ENCODE assay signal across 8 cellular contexts in the genomic region with DNA sequence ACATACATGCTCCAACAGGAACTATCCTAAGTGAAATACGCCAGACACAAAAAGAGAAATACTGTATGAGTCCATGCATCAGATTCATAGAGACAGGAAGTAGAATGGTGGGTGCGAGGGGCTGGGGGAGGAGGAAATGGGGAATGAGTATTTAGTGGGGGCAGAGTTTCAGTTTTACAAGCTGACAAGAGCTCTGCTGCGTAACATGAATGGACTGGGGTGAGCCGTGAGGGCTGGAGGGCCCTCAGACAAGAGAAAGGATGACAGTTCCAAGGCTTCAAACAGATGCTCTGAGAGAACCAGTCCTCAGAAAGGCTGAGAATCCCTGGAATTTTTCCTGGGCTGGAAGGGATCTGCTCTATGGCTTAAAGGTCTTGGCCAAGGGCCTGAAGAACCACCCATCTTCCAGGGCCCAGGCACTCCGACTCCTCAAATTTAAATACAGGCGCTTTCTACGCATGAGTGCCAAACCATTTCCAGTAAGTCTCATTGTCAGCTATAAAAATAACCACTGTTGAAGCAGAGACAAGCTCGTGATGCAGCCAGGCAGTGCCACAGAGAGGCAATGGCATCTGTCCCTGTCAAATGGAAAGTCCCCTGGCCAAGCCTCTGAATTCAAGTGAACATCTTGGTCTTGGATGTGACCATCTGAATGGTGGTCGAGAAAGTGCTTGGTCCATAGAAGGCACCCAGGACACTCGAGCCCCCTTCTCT. TPM values are rescaled to one million over a fixed set of nuclear protein-coding genes. Genes with fewer than 3 reads are reported as not detected.
A peak's percentile ranks its signal among the peaks of the same experiment; 100 is the strongest.
DNase-seq lines count a peak whose midpoint lies in the region; ATAC-seq and TF ChIP-seq lines count a peak whose summit lies in the region.

No MANE protein-coding gene starts in this region.

- intact Hi-C loops in CD4-positive, alpha-beta T cell (cut with DNase I, micrococcal nuclease): loop anchor here in 1 of 2 experiments (1.0 to 2.0 kb wide), 2 partner anchors 13 to 27 kb away; no protein-coding TSS in a partner anchor
- intact Hi-C loops in tibial artery (cut with DNase I; ENCODE audit: low total_unique reads): no loop called here
- intact Hi-C loops in Caco-2 (cut with micrococcal nuclease; ENCODE audit: unreplicated experiment): no loop called here

- H3K4me3 Mint-ChIP-seq in CD4-positive, alpha-beta T cell: peak overlapping the region; percentile 77
- peak overlapping the region; percentile 36 for H3K4me3 Mint-ChIP-seq in activated naive CD8-positive, alpha-beta T cell treated with anti-CD3 and anti-CD28 coated beads for 36 hours
- H3K4me3 Mint-ChIP-seq in Caco-2 (ENCODE audit: unreplicated experiment): no peak overlapping the region

- POLR2A ChIA-PET in CD4-positive, alpha-beta T cell (lab: Charles Lee): interaction anchor here (0.9 to 31.1 kb wide), 7 partner anchors 9 to 243 kb away, joined by 3 to 3819 read pairs (median 4); a partner anchor contains a TSS
- POLR2A ChIA-PET in Caco-2 (lab: Charles Lee): no interaction called here

- CTCF ChIA-PET in CD4-positive, alpha-beta T cell (lab: Charles Lee): interaction anchor here (0.6 to 8.0 kb wide), 6 partner anchors 11 to 41 kb away, joined by 3 to 35 read pairs (median 4); no protein-coding TSS in a partner anchor
- CTCF ChIA-PET in Caco-2 (lab: Charles Lee): no interaction called here

- H3K9me3 Mint-ChIP-seq in CD4-positive, alpha-beta T cell: no peaks in the 10 kb centered on the region
- H3K9me3 Mint-ChIP-seq in activated naive CD8-positive, alpha-beta T cell treated with anti-CD3 and anti-CD28 coated beads for 36 hours: peaks cover 3% of the 10 kb centered on the region
- H3K9me3 Mint-ChIP-seq in Caco-2 (ENCODE audit: unreplicated experiment): no peaks in the 10 kb centered on the region

- peak; percentile 62 for ATAC-seq in CD4-positive, alpha-beta T cell (ENCODE audit: poor library complexity)
- peak; percentile 55 for ATAC-seq in GM19455 (IDR thresholded peaks at IDR 0.05; ENCODE audit: unreplicated experiment)

- BruUV-seq in Caco-2 (replicated peaks; lab: Mats Ljungman, UMichigan): no TSS peak

- H3K36me3 Mint-ChIP-seq in CD4-positive, alpha-beta T cell (ENCODE audit: low read depth): no peaks in the 10 kb centered on the region
- H3K36me3 Mint-ChIP-seq in activated naive CD8-positive, alpha-beta T cell treated with anti-CD3 and anti-CD28 coated beads for 36 hours: no peaks in the 10 kb centered on the region
- H3K36me3 Mint-ChIP-seq in Caco-2 (ENCODE audit: insufficient read depth, unreplicated experiment): no peaks in the 10 kb centered on the region

- H3K9me3 ChIP-seq in CD4-positive, alpha-beta T cell (ENCODE audit: control insufficient read depth, low read length): no peaks in the 10 kb centered on the region
- no peaks in the 10 kb centered on the region for H3K9me3 ChIP-seq in KOPT-K1 (ENCODE audit: insufficient read depth, low read length, poor library complexity, severe bottlenecking)
- H3K9me3 ChIP-seq in tibial artery: no peaks in the 10 kb centered on the region
- H3K9me3 ChIP-seq in Caco-2: no peaks in the 10 kb centered on the region

- H3K4me1 Mint-ChIP-seq in CD4-positive, alpha-beta T cell (ENCODE audit: low read depth): peaks cover 64% of the 10 kb centered on the region
- peaks cover 42% of the 10 kb centered on the region for H3K4me1 Mint-ChIP-seq in activated naive CD8-positive, alpha-beta T cell treated with anti-CD3 and anti-CD28 coated beads for 36 hours
- no peaks in the 10 kb centered on the region for H3K4me1 Mint-ChIP-seq in Caco-2 (ENCODE audit: low read depth, unreplicated experiment)

- H3K27ac Mint-ChIP-seq in CD4-positive, alpha-beta T cell: peak overlapping the region; percentile 92
- peak overlapping the region; percentile 70 for H3K27ac Mint-ChIP-seq in activated naive CD8-positive, alpha-beta T cell treated with anti-CD3 and anti-CD28 coated beads for 36 hours
- no peak overlapping the region for H3K27ac Mint-ChIP-seq in Caco-2 (ENCODE audit: unreplicated experiment)

- no peak for TF ChIP-seq CTCF in CD4-positive, alpha-beta T cell (IDR thresholded peaks at IDR 0.05)
- TF ChIP-seq CTCF in tibial artery (IDR thresholded peaks at IDR 0.05) (no peak), Caco-2 (IDR thresholded peaks at IDR 0.05; ENCODE audit: insufficient read depth in 1 of 2, low read depth in 1 of 2, low read length in 1 of 2, severe bottlenecking in 1 of 2, unreplicated experiment in 1 of 2) (no peak)

- H3K36me3 ChIP-seq in KOPT-K1 (ENCODE audit: insufficient read depth, low read length) (no peaks in the 10 kb centered on the region), tibial artery (no peaks in the 10 kb centered on the region), Caco-2 (ENCODE audit: control insufficient read depth, insufficient read depth, low read length) (no peaks in the 10 kb centered on the region)

- H3K27me3 ChIP-seq in CD4-positive, alpha-beta T cell (ENCODE audit: control insufficient read depth, insufficient read depth, low read length): no peaks in the 10 kb centered on the region
- H3K27me3 ChIP-seq in tibial artery: no peaks in the 10 kb centered on the region
- no peaks in the 10 kb centered on the region for H3K27me3 ChIP-seq in Caco-2 (replicated peaks; ENCODE audit: control insufficient read depth, insufficient read depth, low read length)

- no peaks in the 10 kb centered on the region for H3K27me3 Mint-ChIP-seq in CD4-positive, alpha-beta T cell
- H3K27me3 Mint-ChIP-seq in activated naive CD8-positive, alpha-beta T cell treated with anti-CD3 and anti-CD28 coated beads for 36 hours: peaks cover 5% of the 10 kb centered on the region
- no peaks in the 10 kb centered on the region for H3K27me3 Mint-ChIP-seq in Caco-2 (ENCODE audit: insufficient read depth, unreplicated experiment)

- H3K4me1 ChIP-seq in tibial artery (peaks cover 3 to 36% (median 27%) of the 10 kb centered on the region in 4 donors), Caco-2 (no peaks in the 10 kb centered on the region)

- peak overlapping the region; percentile 13 for H3K27ac ChIP-seq in CD4-positive, alpha-beta T cell (ENCODE audit: low read depth, low read length)
- H3K27ac ChIP-seq in KOPT-K1 (ENCODE audit: low read depth, low read length, poor library complexity, severe bottlenecking): peak overlapping the region; percentile 51
- H3K27ac ChIP-seq in tibial artery: peak overlapping the region; percentile 63 to 77

- DNase-seq in CD4-positive, alpha-beta T cell: peak in 4 of 10 experiments; percentile 22 to 39 (median 26)
- peak; percentile 78 for DNase-seq in activated naive CD8-positive, alpha-beta T cell treated with anti-CD3 and anti-CD28 coated beads for 36 hours
- peak; percentile 40 for DNase-seq in midbrain (lab: John Stamatoyannopoulos, UW)
- DNase-seq in tibial artery: peak in 1 of 2 donors; percentile 58
- DNase-seq in Caco-2: no peak
- no peak for DNase-seq in erythroblast (lab: John Stamatoyannopoulos, UW)

- H3K4me3 ChIP-seq in tibial artery (no peak overlapping the region), Caco-2 (ENCODE audit: low read depth, low read length) (no peak overlapping the region)

- no peak for TF ChIP-seq POLR2A in erythroblast (IDR thresholded peaks at IDR 0.05; ENCODE audit: low read length)

RNA-seq across cellular contexts. Expression of a gene that starts 17.5 kb away (rescaled TPM):
- total RNA-seq in CD4-positive, alpha-beta T cell: 1,000 to 10,000 TPM; 1,201 to 1,291 TPM
- under 1 TPM; 0.18 to 0.23 TPM for total RNA-seq in activated naive CD8-positive, alpha-beta T cell treated with anti-CD3 and anti-CD28 coated beads for 36 hours
- 0.77 and 1.2 TPM in 2 replicates for total RNA-seq in Caco-2 (2022)

Comparison
In these comparisons a context has a peak if more than half of its experiments do, and no peak if none do; other contexts are left out.
1. DNase-seq: peak in activated naive CD8-positive, alpha-beta T cell treated with anti-CD3 and anti-CD28 coated beads for 36 hours (single experiment) and midbrain (single experiment); none in Caco-2 (0 of 2) and erythroblast (0 of 2).
2. H3K27ac ChIP-seq: peak in every context shown above with its lines; median percentile 70 in tibial artery; 51 in KOPT-K1; 13 in CD4-positive, alpha-beta T cell.
3. RNA of a gene that starts 17.5 kb away (total RNA-seq): 1,201 to 1,291 TPM in CD4-positive, alpha-beta T cell; 0.77 to 1.2 TPM in Caco-2 and 0.18 to 0.23 TPM in activated naive CD8-positive, alpha-beta T cell treated with anti-CD3 and anti-CD28 coated beads for 36 hours; every median in the first group is over 100 times any median in the second.